2 cellular contexts compared by ENCODE assay signal in genomic region chr2:233556756-233557736, GRCh38.
TF ChIP-seq lines count a peak whose summit lies in the region.

No MANE protein-coding gene starts in this region.

TF ChIP-seq in IMR-90, 13 proteins besides CTCF, POLR2A, EP300 and RAD21:
- TF ChIP-seq FOS (IDR thresholded peaks at IDR 0.05; ENCODE audit: low read depth, low read length) (0 out of 2 replicates have a peak, but pooled peaks have one; percentile 5), RFX5 (IDR thresholded peaks at IDR 0.05; ENCODE audit: low read depth, low read length) (no peak), MXI1 (IDR thresholded peaks at IDR 0.05; ENCODE audit: borderline replicate concordance, low read depth, low read length) (0 out of 2 replicates have a peak, but pooled peaks have one; percentile 32), BHLHE40 (IDR thresholded peaks at IDR 0.05; ENCODE audit: low read depth, low read length) (no peak), MAZ (IDR thresholded peaks at IDR 0.05; ENCODE audit: borderline replicate concordance, low read depth, low read length) (no peak), CHD1 (IDR thresholded peaks at IDR 0.05; ENCODE audit: low read depth, low read length) (no peak), CEBPB (IDR thresholded peaks at IDR 0.05; ENCODE audit: low read depth, low read length) (no peak), ELK1 (IDR thresholded peaks at IDR 0.05; ENCODE audit: borderline replicate concordance, low read depth, low read length) (no peak), RCOR1 (IDR thresholded peaks at IDR 0.05; ENCODE audit: insufficient replicate concordance, low read length) (no peak), MAFK (IDR thresholded peaks at IDR 0.05; ENCODE audit: low read depth, low read length) (peak; percentile 82), SMC3 (IDR thresholded peaks at IDR 0.05; ENCODE audit: low read depth, low read length) (no peak), NFE2L2 (IDR thresholded peaks at IDR 0.05; ENCODE audit: low read depth, low read length) (peak; percentile 98)
- TF ChIP-seq, protein P1, sequence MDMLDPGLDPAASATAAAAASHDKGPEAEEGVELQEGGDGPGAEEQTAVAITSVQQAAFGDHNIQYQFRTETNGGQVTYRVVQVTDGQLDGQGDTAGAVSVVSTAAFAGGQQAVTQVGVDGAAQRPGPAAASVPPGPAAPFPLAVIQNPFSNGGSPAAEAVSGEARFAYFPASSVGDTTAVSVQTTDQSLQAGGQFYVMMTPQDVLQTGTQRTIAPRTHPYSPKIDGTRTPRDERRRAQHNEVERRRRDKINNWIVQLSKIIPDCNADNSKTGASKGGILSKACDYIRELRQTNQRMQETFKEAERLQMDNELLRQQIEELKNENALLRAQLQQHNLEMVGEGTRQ (IDR thresholded peaks at IDR 0.05; ENCODE audit: low read depth, low read length) = no peak
TF ChIP-seq in IMR-90: peak in this region for 4.

TF ChIP-seq in HepG2, 621 proteins besides CTCF, POLR2A, EP300 and RAD21:
- TF ChIP-seq WIZ (CRISPR knock-in tag; IDR thresholded peaks at IDR 0.05) = no peak
- peak; percentile 96 for TF ChIP-seq NFE2L2 (IDR thresholded peaks at IDR 0.05; ENCODE audit: low read length)
- TF ChIP-seq NFE2 (CRISPR knock-in tag; IDR thresholded peaks at IDR 0.05) = no peak; the same call in 1 of the 2 replicates
- TF ChIP-seq ZNF3 (CRISPR knock-in tag; IDR thresholded peaks at IDR 0.05) = no peak
- no peak for TF ChIP-seq ZNF333 (CRISPR knock-in tag; IDR thresholded peaks at IDR 0.05; ENCODE audit: borderline replicate concordance)
- TF ChIP-seq, protein P2, sequence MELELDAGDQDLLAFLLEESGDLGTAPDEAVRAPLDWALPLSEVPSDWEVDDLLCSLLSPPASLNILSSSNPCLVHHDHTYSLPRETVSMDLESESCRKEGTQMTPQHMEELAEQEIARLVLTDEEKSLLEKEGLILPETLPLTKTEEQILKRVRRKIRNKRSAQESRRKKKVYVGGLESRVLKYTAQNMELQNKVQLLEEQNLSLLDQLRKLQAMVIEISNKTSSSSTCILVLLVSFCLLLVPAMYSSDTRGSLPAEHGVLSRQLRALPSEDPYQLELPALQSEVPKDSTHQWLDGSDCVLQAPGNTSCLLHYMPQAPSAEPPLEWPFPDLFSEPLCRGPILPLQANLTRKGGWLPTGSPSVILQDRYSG (CRISPR knock-in tag; IDR thresholded peaks at IDR 0.05) = no peak
- no peak for TF ChIP-seq ZNF496 (CRISPR knock-in tag; IDR thresholded peaks at IDR 0.05; ENCODE audit: insufficient replicate concordance)
- TF ChIP-seq, protein P3, sequence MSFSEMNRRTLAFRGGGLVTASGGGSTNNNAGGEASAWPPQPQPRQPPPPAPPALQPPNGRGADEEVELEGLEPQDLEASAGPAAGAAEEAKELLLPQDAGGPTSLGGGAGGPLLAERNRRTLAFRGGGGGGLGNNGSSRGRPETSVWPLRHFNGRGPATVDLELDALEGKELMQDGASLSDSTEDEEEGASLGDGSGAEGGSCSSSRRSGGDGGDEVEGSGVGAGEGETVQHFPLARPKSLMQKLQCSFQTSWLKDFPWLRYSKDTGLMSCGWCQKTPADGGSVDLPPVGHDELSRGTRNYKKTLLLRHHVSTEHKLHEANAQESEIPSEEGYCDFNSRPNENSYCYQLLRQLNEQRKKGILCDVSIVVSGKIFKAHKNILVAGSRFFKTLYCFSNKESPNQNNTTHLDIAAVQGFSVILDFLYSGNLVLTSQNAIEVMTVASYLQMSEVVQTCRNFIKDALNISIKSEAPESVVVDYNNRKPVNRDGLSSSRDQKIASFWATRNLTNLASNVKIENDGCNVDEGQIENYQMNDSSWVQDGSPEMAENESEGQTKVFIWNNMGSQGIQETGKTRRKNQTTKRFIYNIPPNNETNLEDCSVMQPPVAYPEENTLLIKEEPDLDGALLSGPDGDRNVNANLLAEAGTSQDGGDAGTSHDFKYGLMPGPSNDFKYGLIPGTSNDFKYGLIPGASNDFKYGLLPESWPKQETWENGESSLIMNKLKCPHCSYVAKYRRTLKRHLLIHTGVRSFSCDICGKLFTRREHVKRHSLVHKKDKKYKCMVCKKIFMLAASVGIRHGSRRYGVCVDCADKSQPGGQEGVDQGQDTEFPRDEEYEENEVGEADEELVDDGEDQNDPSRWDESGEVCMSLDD (CRISPR knock-in tag; IDR thresholded peaks at IDR 0.05; ENCODE audit: borderline replicate concordance) = no peak
- TF ChIP-seq ZIK1 (CRISPR knock-in tag; IDR thresholded peaks at IDR 0.05; ENCODE audit: borderline replicate concordance, low read depth) = no peak
- TF ChIP-seq IRX3 (CRISPR knock-in tag; IDR thresholded peaks at IDR 0.05; ENCODE audit: borderline replicate concordance, low read depth) = no peak
- TF ChIP-seq ATRX (CRISPR knock-in tag; IDR thresholded peaks at IDR 0.05; ENCODE audit: borderline replicate concordance) = no peak
- TF ChIP-seq HIC2 (CRISPR knock-in tag; IDR thresholded peaks at IDR 0.05; ENCODE audit: low read depth) = no peak
- no peak for TF ChIP-seq ARID2 (CRISPR knock-in tag; IDR thresholded peaks at IDR 0.05; ENCODE audit: borderline replicate concordance)
- no peak for TF ChIP-seq ZNF672 (CRISPR knock-in tag; IDR thresholded peaks at IDR 0.05)
- no peak for TF ChIP-seq GTF3A (CRISPR knock-in tag; conservative IDR thresholded peaks at IDR 0.05)
- TF ChIP-seq NRL (CRISPR knock-in tag; IDR thresholded peaks at IDR 0.05; ENCODE audit: borderline replicate concordance) = no peak
- TF ChIP-seq ZNF652 (CRISPR knock-in tag; IDR thresholded peaks at IDR 0.05; ENCODE audit: borderline replicate concordance, low read depth) = no peak
- TF ChIP-seq, protein P4, sequence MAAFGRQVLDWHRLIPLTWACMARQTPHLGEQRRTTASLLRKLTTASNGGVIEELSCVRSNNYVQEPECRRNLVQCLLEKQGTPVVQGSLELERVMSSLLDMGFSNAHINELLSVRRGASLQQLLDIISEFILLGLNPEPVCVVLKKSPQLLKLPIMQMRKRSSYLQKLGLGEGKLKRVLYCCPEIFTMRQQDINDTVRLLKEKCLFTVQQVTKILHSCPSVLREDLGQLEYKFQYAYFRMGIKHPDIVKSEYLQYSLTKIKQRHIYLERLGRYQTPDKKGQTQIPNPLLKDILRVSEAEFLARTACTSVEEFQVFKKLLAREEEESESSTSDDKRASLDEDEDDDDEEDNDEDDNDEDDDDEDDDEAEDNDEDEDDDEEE (CRISPR knock-in tag; IDR thresholded peaks at IDR 0.05) = no peak
- TF ChIP-seq TAF1 (CRISPR knock-in tag; IDR thresholded peaks at IDR 0.05) = no peak
- peak; percentile 60 for TF ChIP-seq MAFF (IDR thresholded peaks at IDR 0.05; ENCODE audit: low read depth, low read length)
- peak; percentile 78 to 85 for TF ChIP-seq MAFK (conservative IDR thresholded peaks at IDR 0.05 in 1 of 2, IDR thresholded peaks at IDR 0.05 in 1 of 2; ENCODE audit: low read length in 2 of 2)
- TF ChIP-seq, protein P5, sequence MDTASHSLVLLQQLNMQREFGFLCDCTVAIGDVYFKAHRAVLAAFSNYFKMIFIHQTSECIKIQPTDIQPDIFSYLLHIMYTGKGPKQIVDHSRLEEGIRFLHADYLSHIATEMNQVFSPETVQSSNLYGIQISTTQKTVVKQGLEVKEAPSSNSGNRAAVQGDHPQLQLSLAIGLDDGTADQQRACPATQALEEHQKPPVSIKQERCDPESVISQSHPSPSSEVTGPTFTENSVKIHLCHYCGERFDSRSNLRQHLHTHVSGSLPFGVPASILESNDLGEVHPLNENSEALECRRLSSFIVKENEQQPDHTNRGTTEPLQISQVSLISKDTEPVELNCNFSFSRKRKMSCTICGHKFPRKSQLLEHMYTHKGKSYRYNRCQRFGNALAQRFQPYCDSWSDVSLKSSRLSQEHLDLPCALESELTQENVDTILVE (CRISPR knock-in tag; IDR thresholded peaks at IDR 0.05) = no peak
